In genomic region chr7:99576251-99576650, GRCh38 we compare ENCODE assay signal across 23 cellular contexts. TPM values are rescaled to one million over a fixed set of nuclear protein-coding genes. Genes with fewer than 3 reads are reported as not detected.
"Had no signal": no experiment of that assay in that cellular context is flagged by ENCODE, and none has a peak within 500 bp of the region (broad histone marks: within the 10 kb centered on the region; RNA-seq: fewer than 3 reads in every experiment).

No MANE protein-coding gene starts in this region.

- H3K9ac ChIP-seq: parathyroid adenoma had no signal

- ATAC-seq: effector memory CD8-positive, alpha-beta T cell; gastroesophageal sphincter; left cardiac atrium; left ventricle myocardium superior; natural killer cell; sciatic nerve; stimulated activated memory B cell treated with anti-CD40 and anti-IgM and Interleukin-4, amounts not matched to agents 10 μg/mL and 1 μg/mL and 100 μg/mL, for 72 hours; stimulated activated naive CD8-positive, alpha-beta T cell treated with anti-CD3 and anti-CD28 coated beads, Interleukin-15, amount 100 ng/mL, for 72 hours had no signal

- DNase-seq: effector memory CD8-positive, alpha-beta T cell; glutamatergic neuron; kidney; left cardiac atrium; left ventricle myocardium superior; natural killer cell; occipital lobe; spleen; stimulated activated CD4-positive, alpha-beta T cell treated with anti-CD3 and anti-CD28 coated beads, Interleukin-15, amount 100 ng/mL, for 24 hours; stimulated activated CD4-positive, alpha-beta T cell treated with anti-CD3 and anti-CD28 coated beads, Interleukin-1b, Interleukin-23, amount 100 ng/mL, for 48 hours; stimulated activated CD4-positive, alpha-beta T cell treated with anti-CD3 and anti-CD28 coated beads, Interleukin-4, amount 100 ng/mL, for 24 hours; stimulated activated naive CD8-positive, alpha-beta T cell treated with anti-CD3 and anti-CD28 coated beads, Interleukin-15, amount 100 ng/mL, for 72 hours; testis; transverse colon had no signal

- H3K27ac ChIP-seq: epithelial cell of prostate, esophagus muscularis mucosa, gastroesophageal sphincter, parathyroid adenoma, spleen, testis, transverse colon had no signal

- H3K9me3 ChIP-seq: esophagus muscularis mucosa, gastroesophageal sphincter, spleen, testis, transverse colon had no signal

- H3K27me3 Mint-ChIP-seq: effector memory CD8-positive, alpha-beta T cell; stimulated activated memory B cell treated with anti-CD40 and anti-IgM and Interleukin-4, amounts not matched to agents 10 μg/mL and 1 μg/mL and 100 μg/mL, for 72 hours; stimulated activated naive CD8-positive, alpha-beta T cell treated with anti-CD3 and anti-CD28 coated beads, Interleukin-15, amount 100 ng/mL, for 72 hours had no signal

- H3K27me3 ChIP-seq: esophagus muscularis mucosa, gastroesophageal sphincter, testis, transverse colon had no signal

- H3K4me3 ChIP-seq: esophagus muscularis mucosa, gastroesophageal sphincter, spleen, testis, transverse colon had no signal

- H3K27ac Mint-ChIP-seq: mesothelial cell of epicardium; stimulated activated memory B cell treated with anti-CD40 and anti-IgM and Interleukin-4, amounts not matched to agents 10 μg/mL and 1 μg/mL and 100 μg/mL, for 72 hours; stimulated activated naive CD8-positive, alpha-beta T cell treated with anti-CD3 and anti-CD28 coated beads, Interleukin-15, amount 100 ng/mL, for 72 hours had no signal

- H3K4me3 Mint-ChIP-seq: effector memory CD8-positive, alpha-beta T cell; mesothelial cell of epicardium; natural killer cell; stimulated activated memory B cell treated with anti-CD40 and anti-IgM and Interleukin-4, amounts not matched to agents 10 μg/mL and 1 μg/mL and 100 μg/mL, for 72 hours; stimulated activated naive CD8-positive, alpha-beta T cell treated with anti-CD3 and anti-CD28 coated beads, Interleukin-15, amount 100 ng/mL, for 72 hours had no signal

- H3K9me3 Mint-ChIP-seq: effector memory CD8-positive, alpha-beta T cell; mesothelial cell of epicardium; natural killer cell; stimulated activated memory B cell treated with anti-CD40 and anti-IgM and Interleukin-4, amounts not matched to agents 10 μg/mL and 1 μg/mL and 100 μg/mL, for 72 hours; stimulated activated naive CD8-positive, alpha-beta T cell treated with anti-CD3 and anti-CD28 coated beads, Interleukin-15, amount 100 ng/mL, for 72 hours had no signal

- H2AFZ ChIP-seq: parathyroid adenoma had no signal

RNA-seq across cellular contexts. Expression of gene TMEM225B, which starts 21.8 kb away (rescaled TPM):
- total RNA-seq: left ventricle myocardium superior, lung microvascular endothelial cell, occipital lobe, pulmonary artery endothelial cell had no signal
